In genomic region chr18:8831531-8831930, GRCh38 we compare ENCODE assay signal across 22 cellular contexts.
"Had no signal": no experiment of that assay in that cellular context is flagged by ENCODE, and none has a peak within 500 bp of the region (broad histone marks: within the 10 kb centered on the region; RNA-seq: fewer than 3 reads in every experiment).

No MANE protein-coding gene starts in this region.

- ATAC-seq: foreskin keratinocyte; gastroesophageal sphincter; heart left ventricle; left cardiac atrium; left lung; naive thymus-derived CD8-positive, alpha-beta T cell; pancreas; right lobe of liver; stimulated activated memory B cell treated with anti-CD40 and anti-IgM and Interleukin-4, amounts not matched to agents 10 μg/mL and 1 μg/mL and 100 μg/mL, for 72 hours had no signal

- DNase-seq: central memory CD4-positive, alpha-beta T cell; colonic mucosa; effector CD8-positive, alpha-beta T cell; endodermal cell; foreskin keratinocyte; heart left ventricle; left cardiac atrium; left lung; mesenchymal stem cell; naive thymus-derived CD8-positive, alpha-beta T cell; nephron progenitor cell; occipital lobe; pancreas; retina; right lobe of liver; stimulated activated CD4-positive, alpha-beta T cell treated with anti-CD3 and anti-CD28 coated beads, Interleukin-4, amount 100 ng/mL, for 4 hours; transverse colon had no signal

- H3K4me3 ChIP-seq: colonic mucosa, esophagus muscularis mucosa, gastroesophageal sphincter, heart left ventricle, hepatocyte, left lung, pancreas, right lobe of liver, thoracic aorta, transverse colon had no signal

- H3K36me3 ChIP-seq: colonic mucosa, esophagus muscularis mucosa, gastroesophageal sphincter, heart left ventricle, left lung, pancreas, right lobe of liver, thoracic aorta, transverse colon had no signal

- H3K4me2 ChIP-seq: hepatocyte had no signal

- H3K9me3 ChIP-seq: colonic mucosa, esophagus muscularis mucosa, gastroesophageal sphincter, left lung, pancreas, right lobe of liver, thoracic aorta, transverse colon had no signal

- H3K4me1 ChIP-seq: colonic mucosa, pancreas had no signal

- H3K27ac ChIP-seq: colonic mucosa, foreskin keratinocyte, gastroesophageal sphincter, hepatocyte, left lung, pancreas, right lobe of liver, thoracic aorta, transverse colon had no signal

- H3K27me3 ChIP-seq: colonic mucosa, esophagus muscularis mucosa, foreskin keratinocyte, gastroesophageal sphincter, heart left ventricle, hepatocyte, left lung, pancreas, right lobe of liver, transverse colon had no signal

- H2AFZ ChIP-seq: hepatocyte had no signal
